ENCODE assay signal across 8 cellular contexts in genomic region chr15:65183847-65184159, GRCh38. TPM values are rescaled to one million over a fixed set of nuclear protein-coding genes. Genes with fewer than 3 reads are reported as not detected.
DNase-seq lines count a peak whose midpoint lies in the region; ATAC-seq, FAIRE-seq and TF ChIP-seq lines count a peak whose summit lies in the region.

No MANE protein-coding gene starts in this region.

- H3K9me3 Mint-ChIP-seq in T-cell = no peaks in the 10 kb centered on the region

- H3K79me2 ChIP-seq in GM23248 (ENCODE audit: insufficient read depth) = peaks cover 62% of the 10 kb centered on the region

- peak overlapping the region; percentile 89 for H2AFZ ChIP-seq in GM23248

- H3K36me3 ChIP-seq in GM23248 (ENCODE audit: low read depth) (peaks cover 18% of the 10 kb centered on the region; the same call in 1 of the 2 replicates), skeletal muscle satellite cell (ENCODE audit: insufficient read depth, low read length) (peaks cover 14% of the 10 kb centered on the region)

- ATAC-seq in T-cell (replicated peaks in 1 of 4) (no peak), HG03457 (IDR thresholded peaks at IDR 0.05; ENCODE audit: unreplicated experiment) (no peak), HG02970 (IDR thresholded peaks at IDR 0.05; ENCODE audit: low FRiP score, unreplicated experiment) (no peak)

- no peak for FAIRE-seq in RCC 7860 (lab: Jason Lieb, UNC)

- no peaks in the 10 kb centered on the region for H3K9me3 ChIP-seq in GM23248 (ENCODE audit: low read depth)
- H3K9me3 ChIP-seq in skeletal muscle satellite cell (replicated peaks; ENCODE audit: low read length) = no peaks in the 10 kb centered on the region

- POLR2A ChIA-PET in T-cell (lab: Charles Lee) = no interaction called here

- H4K20me1 ChIP-seq in GM23248 (ENCODE audit: insufficient read depth) = no peaks in the 10 kb centered on the region; the same call in 1 of the 2 replicates

- no peaks in the 10 kb centered on the region for H3K9me2 ChIP-seq in GM23248 (ENCODE audit: insufficient read depth)

- H3K4me3 Mint-ChIP-seq in T-cell = peak overlapping the region; percentile 90 to 95 (median 93)

- H3K27ac ChIP-seq in GM23248 = peak overlapping the region; percentile 78

- in situ Hi-C loops in GM23248 (cut with MboI) = no loop called here

- H3K36me3 Mint-ChIP-seq in T-cell = peaks cover 7% of the 10 kb centered on the region

- H3K4me1 Mint-ChIP-seq in T-cell = peaks cover 37 to 42% (median 40%) of the 10 kb centered on the region in 3 donors

- H3K4me3 ChIP-seq in GM23248 (peak overlapping the region; percentile 84), fibroblast of the aortic adventitia (ENCODE audit: low read depth, low read length) (peak overlapping the region; percentile 92), skeletal muscle satellite cell (ENCODE audit: low read length) (peak overlapping the region; percentile 99)

- H3F3A ChIP-seq in GM23248 (ENCODE audit: insufficient read depth) = peaks cover 18% of the 10 kb centered on the region; the same call in 1 of the 2 replicates

- H3K4me1 ChIP-seq in GM23248 (ENCODE audit: insufficient read depth) = peaks cover 14% of the 10 kb centered on the region
- H3K4me1 ChIP-seq in skeletal muscle satellite cell (ENCODE audit: control insufficient read depth, insufficient read depth, low read length) = peaks cover 11% of the 10 kb centered on the region

- H3K9ac ChIP-seq in GM23248 (peak overlapping the region; percentile 90), skeletal muscle satellite cell (ENCODE audit: low read depth, low read length) (peak overlapping the region; percentile 99)

- CTCF ChIA-PET in T-cell (lab: Charles Lee) = no interaction called here

- WGBS in GM23248 (ENCODE audit: low coverage in 1 of 2, low lambda C conversion rate in 2 of 2, missing lambda C conversion rate in 2 of 2), 2 experiments = 2 to 4% methylated on average over 4 of the region's 4 CpGs

- H3K27me3 Mint-ChIP-seq in T-cell = no peaks in the 10 kb centered on the region

- peak overlapping the region; percentile 78 to 96 for H3K27ac Mint-ChIP-seq in T-cell

- DNase-seq in GM23248 (no peak), T-cell (no peak), fibroblast of the aortic adventitia (ENCODE audit: low read depth) (no peak), RCC 7860 (ENCODE audit: low spot score) (no peak), NCI-H2196 treated with DMSO at 0.1 percent for 48 hours (lab: John Stamatoyannopoulos, UW; ENCODE audit: unreplicated experiment) (no peak)

- no peaks in the 10 kb centered on the region for H3K27me3 ChIP-seq in GM23248 (replicated peaks; ENCODE audit: insufficient read depth)
- no peaks in the 10 kb centered on the region for H3K27me3 ChIP-seq in skeletal muscle satellite cell (ENCODE audit: control insufficient read depth, insufficient read depth, low read length)

- no peak for TF ChIP-seq CTCF in fibroblast of the aortic adventitia (IDR thresholded peaks at IDR 0.05; ENCODE audit: insufficient read depth, low read length)

- H3K4me2 ChIP-seq in GM23248 (ENCODE audit: unreplicated experiment) = peak overlapping the region; percentile 97
- H3K4me2 ChIP-seq in skeletal muscle satellite cell (ENCODE audit: low read length) = peak overlapping the region; percentile 89

RNA-seq across cellular contexts. Expression of gene CLPX, which starts 1.3 kb away (rescaled TPM):
- 28.3 and 33.1 TPM in 2 replicates for total RNA-seq in GM23248 (2014; rRNA removed; shearing (Covaris generic))
- 22.8 and 23.8 TPM in 2 replicates for polyA plus RNA-seq in GM23248 (2016; fragmentation: Nextera tagmentation; extraction: Ambion mirVana)
- total RNA-seq in T-cell (10 to 100 TPM; 32.6 to 54.4 (median 51.1) TPM), fibroblast of the aortic adventitia (ENCODE audit: low replicate concordance) (40.4 and 43.8 TPM in 2 replicates)
- 35.2 and 43.3 TPM in 2 replicates for total RNA-seq in skeletal muscle satellite cell (2012; rRNA removed)

RNA-seq across cellular contexts. Expression of gene CILP, which starts 27.5 kb away (rescaled TPM):
- total RNA-seq in GM23248 (2014; rRNA removed; shearing (Covaris generic)) = under 0.01 and 0.11 TPM in 2 replicates
- 0.09 TPM in 1 of 2 replicates, not detected in the other for polyA plus RNA-seq in GM23248 (2016; fragmentation: Nextera tagmentation; extraction: Ambion mirVana)
- under 1 TPM; 0.16 to 0.67 (median 0.36) TPM for total RNA-seq in T-cell
- under 0.01 and 0.16 TPM in 2 replicates for total RNA-seq in fibroblast of the aortic adventitia (ENCODE audit: low replicate concordance)
- 0.25 and 2.0 TPM in 2 replicates for total RNA-seq in skeletal muscle satellite cell (2012; rRNA removed)

RNA-seq across cellular contexts. Expression of gene PDCD7, which starts 50.2 kb away (rescaled TPM):
- 11.8 and 13.6 TPM in 2 replicates for total RNA-seq in GM23248 (2014; rRNA removed; shearing (Covaris generic))
- 7.5 and 8.4 TPM in 2 replicates for polyA plus RNA-seq in GM23248 (2016; fragmentation: Nextera tagmentation; extraction: Ambion mirVana)
- total RNA-seq in T-cell (10 to 100 TPM; 33.2 to 43.6 (median 36.7) TPM), fibroblast of the aortic adventitia (ENCODE audit: low replicate concordance) (15.7 and 41.9 TPM in 2 replicates)
- total RNA-seq in skeletal muscle satellite cell (2012; rRNA removed) = 15.7 and 16.8 TPM in 2 replicates
